Comparison of ENCODE assay signal across 12 cellular contexts in genomic region chr2:39289609-39290008, GRCh38. TPM values are rescaled to one million over a fixed set of nuclear protein-coding genes. Genes with fewer than 3 reads are reported as not detected.
"Had no signal": no experiment of that assay in that cellular context is flagged by ENCODE, and none has a peak within 500 bp of the region (broad histone marks: within the 10 kb centered on the region; RNA-seq: fewer than 3 reads in every experiment).

No MANE protein-coding gene starts in this region.

- H3K4me1 ChIP-seq: ascending aorta, foreskin keratinocyte, left ventricle myocardium inferior had no signal

- H3K4me3 ChIP-seq: ascending aorta, left ventricle myocardium inferior had no signal

- H3K9me3 ChIP-seq: ascending aorta, left ventricle myocardium inferior had no signal

- H3K27ac ChIP-seq: foreskin keratinocyte, left ventricle myocardium inferior had no signal

- H3K27me3 ChIP-seq: ascending aorta, foreskin keratinocyte had no signal

- DNase-seq: activated CD8-positive, alpha-beta memory T cell treated with anti-CD3 and anti-CD28 coated beads, Interleukin-2, amount 50 U/mL, for 4 hours; activated CD8-positive, alpha-beta T cell treated with anti-CD3 and anti-CD28 coated beads for 36 hours; activated gamma-delta T cell treated with Interleukin-2 at 50 U/mL for 16 hours; activated T-cell treated with anti-CD3 and anti-CD28 coated beads, Interleukin-2, amount 50 U/mL, for 72 hours; cerebellar nuclear complex; dermis blood vessel endothelial cell; left ventricle myocardium inferior; mesenchymal stem cell; stimulated activated CD4-positive, alpha-beta T cell treated with anti-CD3 and anti-CD28 coated beads, Interleukin-4, amount 100 ng/mL, for 1 hour had no signal

RNA-seq across cellular contexts. Expression of gene CDKL4, which starts 45.8 kb away (rescaled TPM):
- total RNA-seq: foreskin keratinocyte had no signal
- polyA plus RNA-seq: keratinocyte had no signal
